ENCODE assay signal across 8 cellular contexts in the genomic region with DNA sequence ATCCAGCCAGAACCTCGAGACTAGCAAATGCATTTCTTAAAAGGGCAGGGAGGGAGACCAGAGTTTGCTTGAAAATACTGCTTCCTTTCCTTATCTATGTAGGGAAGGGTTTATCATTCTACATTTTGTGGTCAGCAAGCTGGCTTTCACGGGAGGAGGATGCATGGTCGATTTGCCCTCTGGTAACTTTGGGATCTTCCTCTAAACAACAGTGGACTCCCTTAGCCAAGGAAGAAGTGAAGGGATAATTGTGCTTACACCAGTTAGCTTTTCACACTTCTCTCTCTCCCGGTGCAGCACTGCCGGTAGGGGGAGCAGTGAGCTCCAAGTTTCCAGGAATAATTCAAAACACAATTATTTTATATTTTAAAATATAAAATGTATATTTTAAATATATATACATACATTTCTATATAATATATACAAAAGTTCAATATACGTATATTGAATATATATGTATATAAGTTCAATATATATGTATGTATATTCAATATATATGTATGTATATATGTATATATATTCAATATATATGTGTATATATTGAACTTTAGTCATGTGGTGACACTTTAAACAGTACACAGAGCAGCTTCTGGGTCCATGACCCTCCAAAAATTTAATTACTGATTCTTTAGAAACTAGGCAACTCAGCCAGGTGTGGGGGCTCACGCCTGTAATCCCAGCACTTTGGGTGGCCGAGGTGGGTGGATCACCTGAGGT. TPM values are rescaled to one million over a fixed set of nuclear protein-coding genes. Genes with fewer than 3 reads are reported as not detected.
DNase-seq lines count a peak whose midpoint lies in the region; ATAC-seq and TF ChIP-seq lines count a peak whose summit lies in the region.

No MANE protein-coding gene starts in this region.

- peaks cover 43% of the 10 kb centered on the region for H3K4me1 Mint-ChIP-seq in mesothelial cell of epicardium

- H3K27me3 Mint-ChIP-seq in mesothelial cell of epicardium (ENCODE audit: low read depth): no peaks in the 10 kb centered on the region

- DNase-seq in GM06990 (ENCODE audit: extremely low read depth, insufficient read length): no peak
- peak; percentile 73 for DNase-seq in NCI-H2196 (lab: John Stamatoyannopoulos, UW; ENCODE audit: unreplicated experiment)
- DNase-seq in activated T-cell treated with anti-CD3 and anti-CD28 coated beads for 4 hours: peak; percentile 40
- peak; percentile 58 for DNase-seq in epithelial cell of esophagus (ENCODE audit: low read depth)
- DNase-seq in mesothelial cell of epicardium (ENCODE audit: low spot score in 2 of 2, unreplicated experiment in 2 of 2): peak in 1 of 2 experiments; percentile 62
- DNase-seq in stimulated activated CD8-positive, alpha-beta memory T cell treated with anti-CD3 and anti-CD28 coated beads, Interleukin-7, amount 100 ng/mL, for 24 hours (ENCODE audit: low read depth): peak; percentile 28
- DNase-seq in COR-L47 (lab: John Stamatoyannopoulos, UW): no peak

- TF ChIP-seq CTCF in GM06990 (IDR thresholded peaks at IDR 0.05; ENCODE audit: insufficient read depth, low read length, poor library complexity, severe bottlenecking) (peak; percentile 93), epithelial cell of esophagus (IDR thresholded peaks at IDR 0.05; ENCODE audit: insufficient read depth, low read depth, low read length, missing control alignments) (peak; percentile 84), mesothelial cell of epicardium (IDR thresholded peaks at IDR 0.05; ENCODE audit: unreplicated experiment) (peak; percentile 83)

- H3K27ac Mint-ChIP-seq in mesothelial cell of epicardium: peak overlapping the region; percentile 95

- H3K4me3 Mint-ChIP-seq in mesothelial cell of epicardium: peak overlapping the region; percentile 69

- peaks cover 1% of the 10 kb centered on the region for H3K36me3 ChIP-seq in GM06990 (ENCODE audit: control insufficient read depth, insufficient read depth, low read length)

- no peak for ATAC-seq in GM18498 (IDR thresholded peaks at IDR 0.05; ENCODE audit: unreplicated experiment)

- no peaks in the 10 kb centered on the region for H3K9me3 Mint-ChIP-seq in mesothelial cell of epicardium

- H3K4me3 ChIP-seq in GM06990 (replicated peaks; ENCODE audit: low read depth, low read length) (no peak overlapping the region; the same call in 1 of the 2 replicates), epithelial cell of esophagus (ENCODE audit: low read length) (peak overlapping the region; percentile 53)

- peaks cover 16% of the 10 kb centered on the region for H3K36me3 Mint-ChIP-seq in mesothelial cell of epicardium

- no peaks in the 10 kb centered on the region for H3K27me3 ChIP-seq in GM06990 (replicated peaks; ENCODE audit: control insufficient read depth, insufficient read depth, low read length)

RNA-seq across cellular contexts. Expression of a gene that starts 4.5 kb away (rescaled TPM):
- 15.4 to 18.2 TPM (median 16.4 TPM) in 3 replicates for total RNA-seq in mesothelial cell of epicardium

RNA-seq across cellular contexts. Expression of a gene that starts 14.5 kb away (rescaled TPM):
- 48.2 to 49.0 TPM (median 48.7 TPM) in 3 replicates for total RNA-seq in mesothelial cell of epicardium

RNA-seq across cellular contexts. Expression of a gene that starts 18.7 kb away (rescaled TPM):
- total RNA-seq in mesothelial cell of epicardium: 37.3 to 39.6 TPM (median 37.4 TPM) in 3 replicates

RNA-seq across cellular contexts. Expression of a gene that starts 59.6 kb away (rescaled TPM):
- total RNA-seq in mesothelial cell of epicardium: 21.6 to 27.3 TPM (median 23.0 TPM) in 3 replicates

Comparison
In these comparisons a context has a peak if more than half of its experiments do, and no peak if none do; other contexts are left out.
1. DNase-seq: peak in NCI-H2196 (single experiment), activated T-cell treated with anti-CD3 and anti-CD28 coated beads for 4 hours (single experiment), epithelial cell of esophagus (single experiment) and stimulated activated CD8-positive, alpha-beta memory T cell treated with anti-CD3 and anti-CD28 coated beads, Interleukin-7, amount 100 ng/mL, for 24 hours (single experiment); none in GM06990 (single experiment) and COR-L47 (single experiment).
2. Peak in every context shown above with its lines, with median percentiles within 50 percentile points of each other: CTCF ChIP-seq.